6 cellular contexts compared by ENCODE assay signal in genomic region chr4:932713-933070, GRCh38.
DNase-seq lines count a peak whose midpoint lies in the region; ATAC-seq and TF ChIP-seq lines count a peak whose summit lies in the region.

No MANE protein-coding gene starts in this region.

- DNase-seq in ecto neural progenitor cell (ENCODE audit: low spot score) (no peak), GF-D8 (lab: John Stamatoyannopoulos, UW) (no peak)

- H3K9me3 ChIP-seq in iPS-18c (ENCODE audit: control insufficient read depth, insufficient read depth, low read length) = no peaks in the 10 kb centered on the region

- ATAC-seq in GM19351 (IDR thresholded peaks at IDR 0.05; ENCODE audit: unreplicated experiment) = peak; percentile 6
- ATAC-seq in SK-N-SH treated with all-trans-retinoic acid at 6 μM for 48 hours = peak; percentile 37
- no peak for ATAC-seq in GM19324 (IDR thresholded peaks at IDR 0.05; ENCODE audit: low FRiP score, unreplicated experiment)

- peak overlapping the region; percentile 96 for H3K4me3 ChIP-seq in iPS-18c (ENCODE audit: insufficient read depth, low read depth, low read length)

TF ChIP-seq in SK-N-SH treated with all-trans-retinoic acid at 6 μM for 48 hours, 23 proteins besides CTCF, POLR2A, EP300 and RAD21:
- TF ChIP-seq TCF4 (CRISPR knock-in tag; IDR thresholded peaks at IDR 0.05; ENCODE audit: borderline replicate concordance) (no peak), PPARA (CRISPR knock-in tag; IDR thresholded peaks at IDR 0.05; ENCODE audit: borderline replicate concordance) (no peak), ZC3H10 (CRISPR knock-in tag; IDR thresholded peaks at IDR 0.05) (no peak)
